In genomic region chr3:191119415-191120295, GRCh38 we compare ENCODE assay signal across 14 cellular contexts.
A peak's percentile ranks its signal among the peaks of the same experiment; 100 is the strongest.
DNase-seq lines count a peak whose midpoint lies in the region; ATAC-seq, FAIRE-seq and TF ChIP-seq lines count a peak whose summit lies in the region.
"Had no signal": no experiment of that assay in that cellular context is flagged by ENCODE, and none has a peak within 500 bp of the region (broad histone marks: within the 10 kb centered on the region; RNA-seq: fewer than 3 reads in every experiment).

No MANE protein-coding gene starts in this region.

- POLR2A ChIA-PET in HCT116 (lab: Charles Lee): no interaction called here
- POLR2A ChIA-PET in activated CD4-positive, alpha-beta memory T cell treated with anti-CD3 and anti-CD28 coated beads for 36 hours (lab: Charles Lee): no interaction called here

- no peak overlapping the region for H3K4me3 ChIP-seq in HCT116 (replicated peaks in 1 of 2; ENCODE audit: low read depth in 1 of 2, low read length in 2 of 2)
- no peak overlapping the region for H3K4me3 ChIP-seq in neural progenitor cell
- H3K4me3 ChIP-seq: sigmoid colon had no signal

- H3K4me1 Mint-ChIP-seq in neural progenitor cell: peaks cover 21% of the 10 kb centered on the region
- no peaks in the 10 kb centered on the region for H3K4me1 Mint-ChIP-seq in activated CD4-positive, alpha-beta memory T cell treated with anti-CD3 and anti-CD28 coated beads for 36 hours (ENCODE audit: low read depth)
- H3K4me1 Mint-ChIP-seq: activated naive CD8-positive, alpha-beta T cell treated with anti-CD3 and anti-CD28 coated beads for 36 hours; CD8-positive, alpha-beta memory T cell; central memory CD8-positive, alpha-beta T cell had no signal

- TF ChIP-seq POLR2A in HCT116 (IDR thresholded peaks at IDR 0.05; ENCODE audit: borderline replicate concordance, extremely low read depth, insufficient read depth, insufficient read length): no peak

- H3K4me1 ChIP-seq in HCT116 (ENCODE audit: control insufficient read depth in 1 of 2, insufficient read depth in 2 of 2, low read length in 2 of 2) (no peaks in the 10 kb centered on the region), neural progenitor cell (peaks cover 12% of the 10 kb centered on the region)
- H3K4me1 ChIP-seq: sigmoid colon had no signal

- H3K9ac ChIP-seq in HCT116 (ENCODE audit: low read length) (no peak overlapping the region), neural progenitor cell (no peak overlapping the region)
- H3K9ac ChIP-seq: SK-N-SH had no signal

- H3K27me3 Mint-ChIP-seq in neural progenitor cell (ENCODE audit: insufficient read depth, low read depth): peaks cover 2% of the 10 kb centered on the region
- no peaks in the 10 kb centered on the region for H3K27me3 Mint-ChIP-seq in activated CD4-positive, alpha-beta memory T cell treated with anti-CD3 and anti-CD28 coated beads for 36 hours
- H3K27me3 Mint-ChIP-seq: activated naive CD8-positive, alpha-beta T cell treated with anti-CD3 and anti-CD28 coated beads for 36 hours; CD8-positive, alpha-beta memory T cell; central memory CD8-positive, alpha-beta T cell had no signal

- RAD21 ChIA-PET in HCT116 (lab: Charles Lee; ENCODE audit: low non-redundant PET in 1 of 2, low total read pairs in 2 of 2, uncharacterized antibody in 2 of 2, unreplicated experiment in 2 of 2): no interaction called here

- no TSS peak for BruUV-seq in HCT116 (replicated peaks; lab: Mats Ljungman, UMichigan)

- H3K36me3 Mint-ChIP-seq in neural progenitor cell: no peaks in the 10 kb centered on the region
- no peaks in the 10 kb centered on the region for H3K36me3 Mint-ChIP-seq in activated CD4-positive, alpha-beta memory T cell treated with anti-CD3 and anti-CD28 coated beads for 36 hours
- H3K36me3 Mint-ChIP-seq: activated naive CD8-positive, alpha-beta T cell treated with anti-CD3 and anti-CD28 coated beads for 36 hours; CD8-positive, alpha-beta memory T cell had no signal

- no peak overlapping the region for H3K27ac Mint-ChIP-seq in neural progenitor cell
- no peak overlapping the region for H3K27ac Mint-ChIP-seq in activated CD4-positive, alpha-beta memory T cell treated with anti-CD3 and anti-CD28 coated beads for 36 hours
- H3K27ac Mint-ChIP-seq: activated naive CD8-positive, alpha-beta T cell treated with anti-CD3 and anti-CD28 coated beads for 36 hours; CD8-positive, alpha-beta memory T cell had no signal

- no peaks in the 10 kb centered on the region for H3K27me3 ChIP-seq in HCT116 (ENCODE audit: insufficient read depth, low read length)
- no peaks in the 10 kb centered on the region for H3K27me3 ChIP-seq in neural progenitor cell
- H3K27me3 ChIP-seq: sigmoid colon had no signal

- H3K9me3 ChIP-seq in HCT116 (ENCODE audit: control insufficient read depth in 1 of 2, insufficient read depth in 1 of 2, low read depth in 1 of 2, low read length in 2 of 2): no peaks in the 10 kb centered on the region
- H3K9me3 ChIP-seq in neural progenitor cell (ENCODE audit: low read depth): no peaks in the 10 kb centered on the region
- H3K9me3 ChIP-seq: sigmoid colon, SK-N-SH had no signal

- H3K27ac ChIP-seq in HCT116 (ENCODE audit: low read depth, low read length): no peak overlapping the region
- H3K27ac ChIP-seq in neural progenitor cell: no peak overlapping the region
- H3K27ac ChIP-seq: sigmoid colon, WERI-Rb-1 had no signal

- no peaks in the 10 kb centered on the region for H3F3A ChIP-seq in neural progenitor cell (ENCODE audit: low read depth)

- no peak for TF ChIP-seq RAD21 in HCT116 (IDR thresholded peaks at IDR 0.05; ENCODE audit: low read depth)

- TF ChIP-seq CTCF in HCT116 (IDR thresholded peaks at IDR 0.05 in 2 of 3, conservative IDR thresholded peaks at IDR 0.05 in 1 of 3; ENCODE audit: borderline replicate concordance in 1 of 3, insufficient read depth in 1 of 3, low read depth in 2 of 3, low read length in 2 of 3) (no peak), neural progenitor cell (IDR thresholded peaks at IDR 0.05) (no peak)

- H3K4me2 ChIP-seq in HCT116 (ENCODE audit: low read length): no peak overlapping the region
- H3K4me2 ChIP-seq in neural progenitor cell: peak overlapping the region; percentile 32
- H3K4me2 ChIP-seq: SK-N-SH had no signal

- DNase-seq in GM19239 (ENCODE audit: insufficient read length, low spot score): no peak
- no peak for DNase-seq in HCT116 (ENCODE audit: low read depth, low spot score)
- peak; percentile 37 for DNase-seq in neural progenitor cell (ENCODE audit: low spot score)
- DNase-seq in ureter (ENCODE audit: low spot score): no peak
- no peak for DNase-seq in activated CD4-positive, alpha-beta memory T cell treated with anti-CD3 and anti-CD28 coated beads for 36 hours
- no peak for DNase-seq in glomerular visceral epithelial cell (ENCODE audit: extremely low spot score)
- DNase-seq: activated CD8-positive, alpha-beta memory T cell treated with anti-CD3 and anti-CD28 coated beads, Interleukin-2, amount 50 U/mL, for 48 hours; activated naive CD8-positive, alpha-beta T cell treated with anti-CD3 and anti-CD28 coated beads for 36 hours; CD8-positive, alpha-beta memory T cell; sigmoid colon; SK-N-SH; WERI-Rb-1 had no signal

- ATAC-seq in HCT116 (no peak), HG03159 (IDR thresholded peaks at IDR 0.05; ENCODE audit: unreplicated experiment) (peak; percentile 74)

- CTCF ChIA-PET in HCT116 (lab: Charles Lee): no interaction called here
- CTCF ChIA-PET in activated CD4-positive, alpha-beta memory T cell treated with anti-CD3 and anti-CD28 coated beads for 36 hours (lab: Charles Lee): no interaction called here

- no peaks in the 10 kb centered on the region for H3K9me2 ChIP-seq in HCT116 (ENCODE audit: insufficient read depth)
- H3K9me2 ChIP-seq: SK-N-SH had no signal

- no peaks in the 10 kb centered on the region for H3K79me2 ChIP-seq in HCT116 (ENCODE audit: insufficient read depth, low read length)
- no peaks in the 10 kb centered on the region for H3K79me2 ChIP-seq in neural progenitor cell (ENCODE audit: low read depth)

- H3K9me3 Mint-ChIP-seq in neural progenitor cell: peaks cover 2% of the 10 kb centered on the region
- no peaks in the 10 kb centered on the region for H3K9me3 Mint-ChIP-seq in activated CD4-positive, alpha-beta memory T cell treated with anti-CD3 and anti-CD28 coated beads for 36 hours
- H3K9me3 Mint-ChIP-seq: activated naive CD8-positive, alpha-beta T cell treated with anti-CD3 and anti-CD28 coated beads for 36 hours; central memory CD8-positive, alpha-beta T cell had no signal

- peak; percentile 80 for FAIRE-seq in GM19239 (lab: Jason Lieb, UNC)

- intact Hi-C loops in HCT116 (cut with micrococcal nuclease): no loop called here
- intact Hi-C loops in activated CD4-positive, alpha-beta memory T cell treated with anti-CD3 and anti-CD28 coated beads for 36 hours (cut with micrococcal nuclease): no loop called here

- no peak overlapping the region for H3K4me3 Mint-ChIP-seq in neural progenitor cell
- no peak overlapping the region for H3K4me3 Mint-ChIP-seq in activated CD4-positive, alpha-beta memory T cell treated with anti-CD3 and anti-CD28 coated beads for 36 hours
- H3K4me3 Mint-ChIP-seq: activated naive CD8-positive, alpha-beta T cell treated with anti-CD3 and anti-CD28 coated beads for 36 hours; CD8-positive, alpha-beta memory T cell; central memory CD8-positive, alpha-beta T cell had no signal

- H2AFZ ChIP-seq in HCT116 (ENCODE audit: low read depth, low read length, poor library complexity, severe bottlenecking): peak overlapping the region; percentile 8
- no peak overlapping the region for H2AFZ ChIP-seq in neural progenitor cell (replicated peaks)

- H3K36me3 ChIP-seq in HCT116 (ENCODE audit: control insufficient read depth in 1 of 2, insufficient read depth in 2 of 2, low read length in 2 of 2): no peaks in the 10 kb centered on the region
- H3K36me3 ChIP-seq in neural progenitor cell: no peaks in the 10 kb centered on the region
- H3K36me3 ChIP-seq: sigmoid colon, WERI-Rb-1 had no signal

- H4K20me1 ChIP-seq in HCT116 (ENCODE audit: insufficient read depth): no peaks in the 10 kb centered on the region
- no peaks in the 10 kb centered on the region for H4K20me1 ChIP-seq in neural progenitor cell (ENCODE audit: low read depth)

TF ChIP-seq in HCT116, 20 proteins besides CTCF, POLR2A, EP300 and RAD21:
- no peak for TF ChIP-seq JUND (IDR thresholded peaks at IDR 0.05)
- TF ChIP-seq YY1 (IDR thresholded peaks at IDR 0.05; ENCODE audit: extremely low read depth, insufficient replicate concordance, low read depth, low read length): no peak
- TF ChIP-seq CEBPB (IDR thresholded peaks at IDR 0.05; ENCODE audit: low read depth): no peak
- no peak for TF ChIP-seq EZH2 (IDR thresholded peaks at IDR 0.05)
- TF ChIP-seq POLR2AphosphoS5 (IDR thresholded peaks at IDR 0.05; ENCODE audit: low read depth, low read length): no peak
- TF ChIP-seq SIN3A (IDR thresholded peaks at IDR 0.05; ENCODE audit: low read depth): no peak
- no peak for TF ChIP-seq TCF7L2 (IDR thresholded peaks at IDR 0.05; ENCODE audit: borderline replicate concordance, extremely low read depth, insufficient read depth, insufficient read length)
- TF ChIP-seq ZBTB33 (IDR thresholded peaks at IDR 0.05; ENCODE audit: extremely low read depth, insufficient replicate concordance, low read length): no peak
- no peak for TF ChIP-seq SP1 (IDR thresholded peaks at IDR 0.05; ENCODE audit: low read depth)
- TF ChIP-seq EGR1 (IDR thresholded peaks at IDR 0.05; ENCODE audit: low read depth): no peak
- TF ChIP-seq ZFX (IDR thresholded peaks at IDR 0.05): no peak
